Comparison of ENCODE assay signal across 15 cellular contexts in the genomic region with DNA sequence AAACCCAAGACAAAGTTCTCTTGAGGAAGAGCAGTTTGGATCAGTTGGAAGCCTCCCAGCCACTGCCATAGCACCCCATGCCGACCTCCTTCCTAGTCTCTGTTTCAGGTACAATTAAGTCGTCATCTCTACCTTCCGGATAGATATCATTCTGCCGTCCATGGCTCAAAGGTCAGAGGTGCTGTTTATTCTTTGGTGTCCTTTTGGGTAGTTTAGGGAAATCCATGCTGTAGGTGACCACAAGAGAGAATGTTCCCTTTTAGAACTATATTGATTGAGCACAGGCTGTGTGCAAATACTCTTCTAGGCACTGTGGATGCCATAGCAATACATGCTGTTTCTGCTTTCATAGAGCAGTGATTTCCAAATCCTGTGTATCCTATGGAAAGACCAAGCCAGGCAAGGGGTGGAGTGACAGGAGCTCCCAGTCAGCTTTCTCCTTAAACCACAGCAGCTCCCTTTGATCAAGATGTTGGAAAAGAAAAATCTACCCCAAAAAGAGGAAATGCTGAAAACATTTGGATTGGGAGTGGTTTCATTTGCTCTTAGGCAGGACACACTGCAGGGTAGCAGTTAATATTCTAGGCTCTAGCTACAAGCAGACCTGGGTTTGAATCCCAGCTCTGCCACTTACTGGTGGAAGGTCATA.
DNase-seq lines count a peak whose midpoint lies in the region; ATAC-seq and FAIRE-seq lines count a peak whose summit lies in the region.
"Had no signal": no experiment of that assay in that cellular context is flagged by ENCODE, and none has a peak within 500 bp of the region (broad histone marks: within the 10 kb centered on the region; RNA-seq: fewer than 3 reads in every experiment).

No MANE protein-coding gene starts in this region.

- peaks cover 20 to 29% of the 10 kb centered on the region in 2 donors for H3K4me1 Mint-ChIP-seq in stimulated activated naive B cell treated with anti-CD40 and anti-IgM and Interleukin-4, amounts not matched to agents 10 μg/mL and 1 μg/mL and 100 μg/mL, for 72 hours
- H3K4me1 Mint-ChIP-seq: stimulated activated effector memory CD8-positive, alpha-beta T cell treated with anti-CD3 and anti-CD28 coated beads, Interleukin-12 subunit alpha, Interleukin-12 subunit beta, amount 100 ng/mL, for 72 hours had no signal

- no peaks in the 10 kb centered on the region for H3K27me3 Mint-ChIP-seq in stimulated activated naive B cell treated with anti-CD40 and anti-IgM and Interleukin-4, amounts not matched to agents 10 μg/mL and 1 μg/mL and 100 μg/mL, for 72 hours

- peak overlapping the region; percentile 13 to 70 for H3K4me3 Mint-ChIP-seq in stimulated activated naive B cell treated with anti-CD40 and anti-IgM and Interleukin-4, amounts not matched to agents 10 μg/mL and 1 μg/mL and 100 μg/mL, for 72 hours
- H3K4me3 Mint-ChIP-seq: stimulated activated effector memory CD8-positive, alpha-beta T cell treated with anti-CD3 and anti-CD28 coated beads, Interleukin-12 subunit alpha, Interleukin-12 subunit beta, amount 100 ng/mL, for 72 hours had no signal

- 66% methylated on average over 4 of the region's 4 CpGs for WGBS in right cardiac atrium

- no peaks in the 10 kb centered on the region for H3K9me3 ChIP-seq in right cardiac atrium (ENCODE audit: control insufficient read depth, low read length)
- H3K9me3 ChIP-seq: neutrophil had no signal

- peaks cover 7% of the 10 kb centered on the region for H3K4me1 ChIP-seq in right cardiac atrium (ENCODE audit: control insufficient read depth, insufficient read depth, low read length)

- intact Hi-C loops in right cardiac atrium (cut with DNase I), result loop anchor here in 2 of 4 donors (10.0 kb wide), 2 partner anchors 147 to 247 kb away; no protein-coding TSS in a partner anchor

- FAIRE-seq in HTR-8/SVneo (lab: Jason Lieb, UNC), result no peak
- FAIRE-seq: D721Med, islet of Langerhans had no signal

- peak overlapping the region; percentile 73 for H3K27ac ChIP-seq in right cardiac atrium (ENCODE audit: low read length)
- H3K27ac ChIP-seq: neutrophil had no signal

- ATAC-seq in GM21723 (IDR thresholded peaks at IDR 0.05; ENCODE audit: unreplicated experiment), result peak; percentile 2
- peak; percentile 31 to 57 for ATAC-seq in right cardiac atrium
- ATAC-seq in stimulated activated naive B cell treated with anti-CD40 and anti-IgM and Interleukin-4, amounts not matched to agents 10 μg/mL and 1 μg/mL and 100 μg/mL, for 72 hours (replicated peaks), result peak in 1 of 2 donors; percentile 11

- peak; percentile 22 for DNase-seq in MV-4-11 (lab: John Stamatoyannopoulos, UW)
- DNase-seq in right cardiac atrium, result peak in 1 of 3 donors; percentile 40
- no peak for DNase-seq in stimulated activated naive B cell treated with anti-CD40 and anti-IgM and Interleukin-4, amounts not matched to agents 10 μg/mL and 1 μg/mL and 100 μg/mL, for 72 hours
- DNase-seq in NCI-H146 treated with DMSO at 0.1 percent for 48 hours (lab: John Stamatoyannopoulos, UW; ENCODE audit: unreplicated experiment), result no peak
- DNase-seq in NOMO-1 treated with dmso at 0.1 percent for 144 hours (lab: John Stamatoyannopoulos, UW; ENCODE audit: unreplicated experiment), result no peak
- no peak for DNase-seq in HTR-8/SVneo (ENCODE audit: insufficient read length, low spot score)
- DNase-seq in activated CD4-positive, alpha-beta T cell treated with anti-CD3 and anti-CD28 coated beads, Interleukin-2, amount 50 U/mL, for 4 hours, result no peak
- DNase-seq: activated CD4-positive, alpha-beta T cell treated with anti-CD3 and anti-CD28 coated beads for 48 hours; activated gamma-delta T cell treated with Interleukin-2 at 50 U/mL for 16 hours; NCI-H1417 treated with DMSO at 0.1 percent for 48 hours had no signal

- H3K36me3 Mint-ChIP-seq in stimulated activated naive B cell treated with anti-CD40 and anti-IgM and Interleukin-4, amounts not matched to agents 10 μg/mL and 1 μg/mL and 100 μg/mL, for 72 hours, result no peaks in the 10 kb centered on the region
- H3K36me3 Mint-ChIP-seq: stimulated activated effector memory CD8-positive, alpha-beta T cell treated with anti-CD3 and anti-CD28 coated beads, Interleukin-12 subunit alpha, Interleukin-12 subunit beta, amount 100 ng/mL, for 72 hours had no signal

- no peak overlapping the region for H3K27ac Mint-ChIP-seq in stimulated activated naive B cell treated with anti-CD40 and anti-IgM and Interleukin-4, amounts not matched to agents 10 μg/mL and 1 μg/mL and 100 μg/mL, for 72 hours
- H3K27ac Mint-ChIP-seq: stimulated activated effector memory CD8-positive, alpha-beta T cell treated with anti-CD3 and anti-CD28 coated beads, Interleukin-12 subunit alpha, Interleukin-12 subunit beta, amount 100 ng/mL, for 72 hours had no signal

- no peak overlapping the region for H3K4me3 ChIP-seq in right cardiac atrium (ENCODE audit: low read length)

- H3K9me3 Mint-ChIP-seq in stimulated activated naive B cell treated with anti-CD40 and anti-IgM and Interleukin-4, amounts not matched to agents 10 μg/mL and 1 μg/mL and 100 μg/mL, for 72 hours, result no peaks in the 10 kb centered on the region
- H3K9me3 Mint-ChIP-seq: stimulated activated effector memory CD8-positive, alpha-beta T cell treated with anti-CD3 and anti-CD28 coated beads, Interleukin-12 subunit alpha, Interleukin-12 subunit beta, amount 100 ng/mL, for 72 hours had no signal

- no peaks in the 10 kb centered on the region for H3K27me3 ChIP-seq in right cardiac atrium (ENCODE audit: control insufficient read depth, insufficient read depth)
